ENCODE assay signal across 9 cellular contexts in genomic region chr2:37892436-37893114, GRCh38. TPM values are rescaled to one million over a fixed set of nuclear protein-coding genes. Genes with fewer than 3 reads are reported as not detected.
DNase-seq lines count a peak whose midpoint lies in the region; ATAC-seq and TF ChIP-seq lines count a peak whose summit lies in the region.
"Had no signal": no experiment of that assay in that cellular context is flagged by ENCODE, and none has a peak within 500 bp of the region (broad histone marks: within the 10 kb centered on the region; RNA-seq: fewer than 3 reads in every experiment).

No MANE protein-coding gene starts in this region.

- DNase-seq in CMK (ENCODE audit: low read depth) (peak; percentile 54), inferior parietal cortex (ENCODE audit: extremely low spot score) (no peak), NCI-H1417 treated with DMSO at 0.1 percent for 48 hours (lab: John Stamatoyannopoulos, UW) (no peak), vagina (ENCODE audit: extremely low spot score in 2 of 2) (no peak), aorta (no peak)
- no peak for DNase-seq in activated naive CD4-positive, alpha-beta T cell treated with anti-CD3 and anti-CD28 coated beads, Interleukin-2, amount 50 U/mL, for 72 hours (ENCODE audit: low spot score in 2 of 2)

- intact Hi-C loops in vagina (cut with DNase I): no loop called here
- intact Hi-C loops in aorta (cut with DNase I): loop anchor here in 1 of 2 donors (5.0 kb wide), 2 partner anchors 495 to 725 kb away; no protein-coding TSS in a partner anchor

- H3K4me3 ChIP-seq in vagina: no peak overlapping the region
- no peak overlapping the region for H3K4me3 ChIP-seq in aorta (ENCODE audit: low read length in 2 of 2)
- H3K4me3 ChIP-seq: thoracic aorta had no signal

- 60 to 61% methylated on average over 7 of the region's 7 CpGs for WGBS in aorta, 2 donors

- ATAC-seq in GM19468 (IDR thresholded peaks at IDR 0.05; ENCODE audit: extremely low read depth, unreplicated experiment): peak; percentile 75
- peak; percentile 63 for ATAC-seq in HG03469 (IDR thresholded peaks at IDR 0.05; ENCODE audit: unreplicated experiment)
- ATAC-seq in activated naive CD4-positive, alpha-beta T cell treated with anti-CD3 and anti-CD28 coated beads, Interleukin-2, amount 50 U/mL, for 72 hours: peak; percentile 27 to 48
- ATAC-seq in aorta (ENCODE audit: low FRiP score): no peak

- no peaks in the 10 kb centered on the region for H3K36me3 Mint-ChIP-seq in activated naive CD4-positive, alpha-beta T cell treated with anti-CD3 and anti-CD28 coated beads, Interleukin-2, amount 50 U/mL, for 72 hours

- H3K27ac Mint-ChIP-seq in activated naive CD4-positive, alpha-beta T cell treated with anti-CD3 and anti-CD28 coated beads, Interleukin-2, amount 50 U/mL, for 72 hours: peak overlapping the region in 1 of 2 donors; percentile 2

- no peak for TF ChIP-seq CTCF in vagina (IDR thresholded peaks at IDR 0.05)

- no peaks in the 10 kb centered on the region for H3K36me3 ChIP-seq in vagina
- no peaks in the 10 kb centered on the region for H3K36me3 ChIP-seq in aorta (ENCODE audit: control insufficient read depth in 1 of 2, insufficient read depth in 2 of 2, low read length in 1 of 2)
- H3K36me3 ChIP-seq: thoracic aorta had no signal

- H3K27ac ChIP-seq in vagina: no peak overlapping the region
- no peak overlapping the region for H3K27ac ChIP-seq in aorta (ENCODE audit: low read depth in 1 of 2, low read length in 2 of 2)
- H3K27ac ChIP-seq: thoracic aorta had no signal

- H3K4me1 ChIP-seq in vagina (no peaks in the 10 kb centered on the region), aorta (ENCODE audit: control insufficient read depth in 1 of 2, insufficient read depth in 2 of 2, low read length in 2 of 2) (no peaks in the 10 kb centered on the region)

- TF ChIP-seq POLR2A in vagina (IDR thresholded peaks at IDR 0.05): no peak

- H3K9me3 ChIP-seq in vagina (no peaks in the 10 kb centered on the region), aorta (ENCODE audit: control insufficient read depth, low read length) (no peaks in the 10 kb centered on the region)
- H3K9me3 ChIP-seq: thoracic aorta had no signal

- no peaks in the 10 kb centered on the region for H3K9me3 Mint-ChIP-seq in activated naive CD4-positive, alpha-beta T cell treated with anti-CD3 and anti-CD28 coated beads, Interleukin-2, amount 50 U/mL, for 72 hours

- H3K27me3 ChIP-seq in vagina (no peaks in the 10 kb centered on the region), aorta (ENCODE audit: control insufficient read depth in 1 of 2, insufficient read depth in 2 of 2, low read length in 1 of 2) (no peaks in the 10 kb centered on the region)

RNA-seq across cellular contexts. Expression of gene RMDN2, which starts 32.5 kb away (rescaled TPM):
- 1 to 10 TPM in 1 of 2 donors, under 1 TPM in 1; 0.75 to 1.5 TPM for total RNA-seq in activated naive CD4-positive, alpha-beta T cell treated with anti-CD3 and anti-CD28 coated beads, Interleukin-2, amount 50 U/mL, for 72 hours
- total RNA-seq in vagina (5.9 TPM), aorta (1 to 10 TPM; 5.3 to 8.0 TPM)
- polyA plus RNA-seq in aorta: 10 to 100 TPM in 1 of 2 donors, 1 to 10 TPM in 1; 6.7 to 10.3 TPM
